Comparison of ENCODE assay signal across 23 cellular contexts in genomic region chr7:28356619-28357018, GRCh38. TPM values are rescaled to one million over a fixed set of nuclear protein-coding genes. Genes with fewer than 3 reads are reported as not detected.
A peak's percentile ranks its signal among the peaks of the same experiment; 100 is the strongest.
DNase-seq lines count a peak whose midpoint lies in the region; ATAC-seq, FAIRE-seq and TF ChIP-seq lines count a peak whose summit lies in the region.
"Had no signal": no experiment of that assay in that cellular context is flagged by ENCODE, and none has a peak within 500 bp of the region (broad histone marks: within the 10 kb centered on the region; RNA-seq: fewer than 3 reads in every experiment).

No MANE protein-coding gene starts in this region.

- peak overlapping the region; percentile 48 for H4K91ac ChIP-seq in IMR-90 (ENCODE audit: insufficient read depth, low read depth, low read length)

- peak overlapping the region; percentile 76 for H3K18ac ChIP-seq in IMR-90 (ENCODE audit: low read depth, low read length)

- 0 out of 2 replicates have a peak overlapping the region, but pooled peaks have one; percentile 27 for H2BK20ac ChIP-seq in IMR-90 (ENCODE audit: low read depth, low read length)

- TF ChIP-seq RAD21 in IMR-90 (IDR thresholded peaks at IDR 0.05; ENCODE audit: low read length) = no peak

- TF ChIP-seq CTCF in IMR-90 (conservative IDR thresholded peaks at IDR 0.05; ENCODE audit: low read depth, low read length) = no peak
- TF ChIP-seq CTCF in colonic mucosa (IDR thresholded peaks at IDR 0.05) = no peak
- TF ChIP-seq CTCF in coronary artery (IDR thresholded peaks at IDR 0.05) = no peak

- dilution Hi-C loops in IMR-90 (cut with HindIII; ENCODE audit: low sequenced_read_pairs, unreplicated experiment) = no loop called here

- ATAC-seq in IMR-90 (ENCODE audit: low read depth) = no peak
- ATAC-seq: activated CD4-positive, alpha-beta T cell treated with anti-CD3 and anti-CD28 coated beads for 36 hours; activated CD8-positive, alpha-beta T cell treated with anti-CD3 and anti-CD28 coated beads, Interleukin-2, amount 10 ng/mL, durations not matched to agents 7 days and 5 days; esophagus mucosa; foreskin keratinocyte; stimulated activated naive B cell treated with anti-CD40 and anti-IgM and Interleukin-4, amounts not matched to agents 10 μg/mL and 1 μg/mL and 100 μg/mL, for 72 hours; upper lobe of right lung had no signal

- no peak overlapping the region for H3K23ac ChIP-seq in IMR-90 (ENCODE audit: low read depth, low read length)

- H2AFZ ChIP-seq in IMR-90 (replicated peaks; ENCODE audit: low read length, poor library complexity) = no peak overlapping the region

- H2BK120ac ChIP-seq in IMR-90 (ENCODE audit: low read depth, low read length) = peak overlapping the region; percentile 5; the same call in 1 of the 2 replicates

- intact Hi-C loops in IMR-90 (cut with micrococcal nuclease) (no loop called here), colonic mucosa (cut with DNase I) (no loop called here)

- no CpG with 5 or more reads among the region's 8 CpGs for WGBS in IMR-90 (ENCODE audit: extremely low coverage in 2 of 2, insufficient read length in 1 of 2), 2 experiments

- H3K9me3 ChIP-seq in IMR-90 (ENCODE audit: control insufficient read depth, insufficient read depth, low read length) (no peaks in the 10 kb centered on the region), colonic mucosa (no peaks in the 10 kb centered on the region)
- H3K9me3 ChIP-seq: prostate gland, upper lobe of right lung had no signal

- TF ChIP-seq POLR2A in IMR-90 (IDR thresholded peaks at IDR 0.05; ENCODE audit: low read depth, low read length) (no peak), GM12892 (IDR thresholded peaks at IDR 0.05; ENCODE audit: low read depth, low read length) (no peak)

- H4K5ac ChIP-seq in IMR-90 (ENCODE audit: low read depth, low read length) = peak overlapping the region; percentile 77

- in situ Hi-C loops in IMR-90 (cut with MboI; ENCODE audit: low sequenced_read_pairs) = no loop called here

- H3K4me3 ChIP-seq in IMR-90 (ENCODE audit: insufficient read depth, low read depth, low read length) (no peak overlapping the region), colonic mucosa (no peak overlapping the region), coronary artery (no peak overlapping the region)
- H3K4me3 ChIP-seq: prostate gland, upper lobe of right lung had no signal

- no peaks in the 10 kb centered on the region for H3K79me1 ChIP-seq in IMR-90 (ENCODE audit: low read depth in 1 of 2, low read length in 2 of 2)

- no peak overlapping the region for H2BK5ac ChIP-seq in IMR-90 (ENCODE audit: low read depth, low read length, poor library complexity, severe bottlenecking)

- no peak overlapping the region for H2AK9ac ChIP-seq in IMR-90 (replicated peaks; ENCODE audit: low read depth, low read length, poor library complexity)

- CTCF ChIA-PET in IMR-90 (lab: Yijun Ruan, JAX) = interaction anchor here (0.5 kb wide), 1 partner anchor 1646 kb away, joined by 5 read pairs; no protein-coding TSS in a partner anchor

- peak overlapping the region; percentile 79; the same call in 1 of the 2 replicates for H2AK5ac ChIP-seq in IMR-90 (ENCODE audit: low read depth, low read length)

- no peaks in the 10 kb centered on the region for H4K20me1 ChIP-seq in IMR-90 (ENCODE audit: insufficient read depth, low read length)

- H4K8ac ChIP-seq in IMR-90 (ENCODE audit: low read depth in 2 of 2, low read length in 2 of 2) = 0 out of 4 replicates have a peak overlapping the region, but pooled peaks have one; percentile 3 to 25

- no peak overlapping the region for H3K14ac ChIP-seq in IMR-90 (replicated peaks; ENCODE audit: low read depth, low read length)

- no TSS peak for BruUV-seq in IMR-90 (replicated peaks; lab: Mats Ljungman, UMichigan)

- no peak overlapping the region for H3K4me2 ChIP-seq in IMR-90 (ENCODE audit: low read depth, low read length)

- POLR2A ChIA-PET in IMR-90 (lab: Charles Lee; ENCODE audit: unreplicated experiment) = no interaction called here

- no peak overlapping the region for H3K56ac ChIP-seq in IMR-90 (ENCODE audit: extremely low read depth, insufficient read depth, low read length)

- peak overlapping the region; percentile 4; the same call in 1 of the 2 replicates for H3K27ac ChIP-seq in IMR-90 (ENCODE audit: insufficient read depth, low read length)
- no peak overlapping the region for H3K27ac ChIP-seq in colonic mucosa
- no peak overlapping the region for H3K27ac ChIP-seq in coronary artery
- H3K27ac ChIP-seq: foreskin keratinocyte, prostate gland, RWPE1, upper lobe of right lung had no signal

- peak overlapping the region; percentile 33 for H3K4ac ChIP-seq in IMR-90 (ENCODE audit: low read depth, low read length)

- H3K36me3 ChIP-seq in IMR-90 (ENCODE audit: control insufficient read depth, insufficient read depth, low read length) (no peaks in the 10 kb centered on the region), colonic mucosa (no peaks in the 10 kb centered on the region)
- H3K36me3 ChIP-seq: prostate gland, upper lobe of right lung had no signal

- DNase-seq in NCI-H510A treated with DMSO at 0.1 percent for 48 hours (lab: John Stamatoyannopoulos, UW) (peak; percentile 81), NCI-H510A (lab: John Stamatoyannopoulos, UW) (no peak), IMR-90 (no peak), NCI-H774 (lab: John Stamatoyannopoulos, UW) (peak; percentile 58), left kidney (ENCODE audit: low read depth, low spot score) (peak; percentile 38), GM12892 (ENCODE audit: insufficient read length) (no peak), colonic mucosa (no peak), coronary artery (ENCODE audit: low spot score) (no peak)
- DNase-seq: activated CD4-positive, alpha-beta T cell treated with anti-CD3 and anti-CD28 coated beads for 36 hours; activated CD8-positive, alpha-beta T cell treated with anti-CD3 and anti-CD28 coated beads, Interleukin-2, amount 10 ng/mL, durations not matched to agents 7 days and 5 days; activated effector memory CD4-positive, alpha-beta T cell treated with Interleukin-2 at 50 U/mL for 16 hours; C1 segment of cervical spinal cord; endodermal cell; foreskin keratinocyte; mesendoderm; NCI-H526; stimulated activated CD4-positive, alpha-beta T cell treated with anti-CD3 and anti-CD28 coated beads, Interleukin-4, amount 100 ng/mL, for 4 hours; stimulated activated naive B cell treated with anti-CD40 and anti-IgM and Interleukin-4, amounts not matched to agents 10 μg/mL and 1 μg/mL and 100 μg/mL, for 72 hours; upper lobe of right lung had no signal

- no peaks in the 10 kb centered on the region; the same call in 1 of the 2 replicates for H3K27me3 ChIP-seq in IMR-90 (ENCODE audit: control insufficient read depth, insufficient read depth, low read length)
- H3K27me3 ChIP-seq in colonic mucosa = no peaks in the 10 kb centered on the region
- H3K27me3 ChIP-seq: upper lobe of right lung had no signal

- no peak for FAIRE-seq in GM12892 (lab: Jason Lieb, UNC)
- FAIRE-seq: astrocyte had no signal

- H3K9ac ChIP-seq in IMR-90 (ENCODE audit: low read depth, low read length) (no peak overlapping the region), colonic mucosa (ENCODE audit: low read depth in 2 of 2, low read length in 2 of 2) (no peak overlapping the region)

- H3K4me1 ChIP-seq in IMR-90 (ENCODE audit: control insufficient read depth, insufficient read depth, low read length) = peaks cover 9% of the 10 kb centered on the region
- no peaks in the 10 kb centered on the region for H3K4me1 ChIP-seq in colonic mucosa
- H3K4me1 ChIP-seq: prostate gland, upper lobe of right lung had no signal

- H3K9me1 ChIP-seq in IMR-90 (ENCODE audit: insufficient read depth, low read length) = peaks cover 8% of the 10 kb centered on the region

- H2BK15ac ChIP-seq in IMR-90 (ENCODE audit: low read depth, low read length) = peak overlapping the region; percentile 70; the same call in 2 of the 3 replicates

TF ChIP-seq in IMR-90, 13 proteins besides CTCF, POLR2A, EP300 and RAD21:
- TF ChIP-seq MAFK (IDR thresholded peaks at IDR 0.05; ENCODE audit: low read depth, low read length) (no peak), BHLHE40 (IDR thresholded peaks at IDR 0.05; ENCODE audit: low read depth, low read length) (no peak), NFE2L2 (IDR thresholded peaks at IDR 0.05; ENCODE audit: low read depth, low read length) (no peak), USF2 (IDR thresholded peaks at IDR 0.05; ENCODE audit: low read depth, low read length) (no peak), MXI1 (IDR thresholded peaks at IDR 0.05; ENCODE audit: borderline replicate concordance, low read depth, low read length) (no peak), SMC3 (IDR thresholded peaks at IDR 0.05; ENCODE audit: low read depth, low read length) (no peak), CEBPB (IDR thresholded peaks at IDR 0.05; ENCODE audit: low read depth, low read length) (no peak), CHD1 (IDR thresholded peaks at IDR 0.05; ENCODE audit: low read depth, low read length) (no peak), ELK1 (IDR thresholded peaks at IDR 0.05; ENCODE audit: borderline replicate concordance, low read depth, low read length) (no peak), MAZ (IDR thresholded peaks at IDR 0.05; ENCODE audit: borderline replicate concordance, low read depth, low read length) (no peak), RFX5 (IDR thresholded peaks at IDR 0.05; ENCODE audit: low read depth, low read length) (no peak), RCOR1 (IDR thresholded peaks at IDR 0.05; ENCODE audit: insufficient replicate concordance, low read length) (no peak), FOS (IDR thresholded peaks at IDR 0.05; ENCODE audit: low read depth, low read length) (no peak)
TF ChIP-seq in IMR-90: peak in this region for 0.

RNA-seq across cellular contexts. Expression of gene CREB5, which starts 55.7 kb away (rescaled TPM):
- total RNA-seq in IMR-90 (2012; rRNA removed) (7.3 and 11.1 TPM in 2 replicates), colonic mucosa (1 to 10 TPM in 1 of 2 donors, under 1 TPM in 1; 0.54 to 3.6 TPM)
- polyA plus RNA-seq in IMR-90 (2012; rRNA removed) = 13.1 and 17.9 TPM in 2 replicates
- 8.1 and 23.7 TPM in 2 replicates for polyA plus RNA-seq in IMR-90 (2012; cell fraction: cytosol; rRNA removed)
- 66.8 and 78.4 TPM in 2 replicates for polyA plus RNA-seq in IMR-90 (2012; cell fraction: nucleus; rRNA removed; ENCODE audit: low replicate concordance)
- polyA plus RNA-seq in GM12892 (2012; ENCODE audit: missing spikeins) = 13.6 TPM
- total RNA-seq: activated CD8-positive, alpha-beta T cell treated with anti-CD3 and anti-CD28 coated beads, Interleukin-2, amount 10 ng/mL, durations not matched to agents 7 days and 5 days had no signal

Comparison
In these comparisons a context has a peak if more than half of its experiments do, and no peak if none do; other contexts are left out.
1. DNase-seq: peak in NCI-H510A treated with DMSO at 0.1 percent for 48 hours (single experiment), NCI-H774 (single experiment) and left kidney (single experiment); none in NCI-H510A (single experiment), IMR-90 (single experiment), GM12892 (single experiment), colonic mucosa (single experiment) and coronary artery (single experiment).